In the genomic region with DNA sequence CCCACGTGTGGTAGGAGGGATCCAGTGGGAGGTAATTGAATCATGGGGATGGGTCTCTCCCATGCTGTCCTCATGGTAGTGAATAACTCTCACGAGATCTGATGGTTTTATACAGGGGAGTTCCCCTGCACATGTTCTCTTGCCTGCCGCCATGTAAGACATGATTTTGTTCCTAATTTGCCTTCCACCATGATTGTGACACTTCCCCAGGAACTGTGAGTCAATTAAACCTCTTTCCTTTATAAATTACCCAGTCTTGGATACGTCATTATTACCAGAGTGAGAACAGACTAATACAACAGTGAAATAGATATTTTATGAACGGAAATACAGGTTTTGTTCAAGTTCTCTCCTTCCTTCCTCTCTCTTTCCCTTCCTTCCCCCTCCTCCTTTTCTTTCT, we compare ENCODE assay signal across 20 cellular contexts.
"Had no signal": no experiment of that assay in that cellular context is flagged by ENCODE, and none has a peak within 500 bp of the region (broad histone marks: within the 10 kb centered on the region; RNA-seq: fewer than 3 reads in every experiment).

No MANE protein-coding gene starts in this region.

- H3K27me3 Mint-ChIP-seq: activated naive CD8-positive, alpha-beta T cell; stimulated activated naive CD8-positive, alpha-beta T cell treated with anti-CD3 and anti-CD28 coated beads, Interleukin-15, Interleukin-2, amounts not matched to agents 100 ng/mL and 50 ng/mL, for 24 hours; T-helper 17 cell had no signal

- H3K4me1 ChIP-seq: body of pancreas, left lung had no signal

- H3K4me3 ChIP-seq: body of pancreas, esophagus squamous epithelium, left lung, suprapubic skin, upper lobe of right lung had no signal

- FAIRE-seq: kidney had no signal

- H3K27ac ChIP-seq: body of pancreas, esophagus squamous epithelium, left lung, suprapubic skin, upper lobe of right lung, VCaP had no signal

- ATAC-seq: body of pancreas, left lung, T-helper 17 cell, upper lobe of right lung had no signal

- H3K36me3 ChIP-seq: left lung, suprapubic skin, upper lobe of right lung had no signal

- H3K27me3 ChIP-seq: body of pancreas, esophagus squamous epithelium, left lung, suprapubic skin, upper lobe of right lung had no signal

- H3K27ac Mint-ChIP-seq: activated naive CD8-positive, alpha-beta T cell; nephron progenitor cell; stimulated activated naive CD8-positive, alpha-beta T cell treated with anti-CD3 and anti-CD28 coated beads, Interleukin-15, Interleukin-2, amounts not matched to agents 100 ng/mL and 50 ng/mL, for 24 hours; T-helper 17 cell had no signal

- H3K4me3 Mint-ChIP-seq: activated naive CD8-positive, alpha-beta T cell; nephron progenitor cell; stimulated activated naive CD8-positive, alpha-beta T cell treated with anti-CD3 and anti-CD28 coated beads, Interleukin-15, Interleukin-2, amounts not matched to agents 100 ng/mL and 50 ng/mL, for 24 hours; T-helper 17 cell had no signal

- H3K4me1 Mint-ChIP-seq: T-helper 17 cell had no signal

- DNase-seq: activated CD4-positive, CD25-positive, alpha-beta regulatory T cell treated with anti-CD3 and anti-CD28 coated beads, Interleukin-2, amount 50 U/mL, for 72 hours; activated gamma-delta T cell; body of pancreas; central memory CD4-positive, alpha-beta T cell; cortex of kidney; effector CD4-positive, alpha-beta T cell; esophagus squamous epithelium; glutamatergic neuron; kidney; left lung; midbrain; nephron progenitor cell; nucleus accumbens; stimulated activated CD4-positive, alpha-beta T cell treated with anti-CD3 and anti-CD28 coated beads, Interleukin-2, amount 100 ng/mL, for 24 hours; T-helper 17 cell; upper lobe of right lung had no signal

- H3K9me3 ChIP-seq: body of pancreas, esophagus squamous epithelium, suprapubic skin, upper lobe of right lung had no signal
